Comparison of ENCODE assay signal across 1 cellular context in genomic region chr4:82388405-82388804, GRCh38.
TF ChIP-seq lines count a peak whose summit lies in the region.

No MANE protein-coding gene starts in this region.

TF ChIP-seq in GM12878, 131 proteins besides CTCF, POLR2A, EP300 and RAD21:
- TF ChIP-seq CUX1 (IDR thresholded peaks at IDR 0.05; ENCODE audit: insufficient replicate concordance, low read depth, low read length) (no peak), CREM (IDR thresholded peaks at IDR 0.05; ENCODE audit: low read depth) (no peak), SREBF2 (IDR thresholded peaks at IDR 0.05; ENCODE audit: low read length) (no peak), EED (IDR thresholded peaks at IDR 0.05; ENCODE audit: low read depth) (no peak), ZZZ3 (IDR thresholded peaks at IDR 0.05; ENCODE audit: control insufficient read depth, insufficient read length, low read depth) (no peak), STAT3 (IDR thresholded peaks at IDR 0.05; ENCODE audit: low read depth, low read length) (no peak), BMI1 (IDR thresholded peaks at IDR 0.05; ENCODE audit: borderline replicate concordance) (no peak), BCL11A (IDR thresholded peaks at IDR 0.05; ENCODE audit: low read depth, low read length) (no peak), IRF3 (IDR thresholded peaks at IDR 0.05) (no peak), PAX5 (IDR thresholded peaks at IDR 0.05; ENCODE audit: borderline replicate concordance, low read depth, low read length) (no peak), POLR2AphosphoS5 (IDR thresholded peaks at IDR 0.05; ENCODE audit: low read length) (no peak), RFX5 (IDR thresholded peaks at IDR 0.05; ENCODE audit: low read depth, low read length) (no peak), CBX5 (IDR thresholded peaks at IDR 0.05; ENCODE audit: low read depth) (no peak), IKZF2 (IDR thresholded peaks at IDR 0.05) (no peak), CBX3 (IDR thresholded peaks at IDR 0.05; ENCODE audit: borderline replicate concordance, low read depth) (no peak), YY1 (IDR thresholded peaks at IDR 0.05; ENCODE audit: low read depth, low read length) (no peak), ELK1 (IDR thresholded peaks at IDR 0.05; ENCODE audit: low read depth, low read length) (no peak), SRF (IDR thresholded peaks at IDR 0.05; ENCODE audit: low read depth in 2 of 2, low read length in 2 of 2) (no peak), MYC (IDR thresholded peaks at IDR 0.05; ENCODE audit: insufficient read depth, insufficient read length, insufficient replicate concordance, low read length, severe bottlenecking) (no peak), KDM1A (IDR thresholded peaks at IDR 0.05; ENCODE audit: borderline replicate concordance) (no peak)
